In genomic region chr4:124631760-124632159, GRCh38 we compare ENCODE assay signal across 8 cellular contexts.
DNase-seq lines count a peak whose midpoint lies in the region; ATAC-seq and TF ChIP-seq lines count a peak whose summit lies in the region.

No MANE protein-coding gene starts in this region.

- in situ Hi-C loops in SK-MEL-5 (cut with HindIII; ENCODE audit: low pct_unique_long_range_greater_than_20kb, low sequenced_read_pairs), result no loop called here

- TF ChIP-seq CTCF in GM10266 (IDR thresholded peaks at IDR 0.05; ENCODE audit: control insufficient read depth, insufficient read depth, low read depth, missing control alignments), result no peak

- intact Hi-C loops in right cardiac atrium (cut with DNase I), result no loop called here

- 23% methylated on average over 1 of the region's 1 CpG for whole genome bisulfite sequencing in right cardiac atrium

- H3K9me3 ChIP-seq in right cardiac atrium (ENCODE audit: control insufficient read depth, low read length), result no peaks in the 10 kb centered on the region

- no peak overlapping the region for H3K4me3 ChIP-seq in right cardiac atrium (ENCODE audit: low read length)

- H3K4me1 ChIP-seq in right cardiac atrium (ENCODE audit: control insufficient read depth, insufficient read depth, low read length), result no peaks in the 10 kb centered on the region

- DNase-seq in NOMO-1 (lab: John Stamatoyannopoulos, UW; ENCODE audit: unreplicated experiment in 2 of 2) (peak; percentile 22 to 32), NOMO-1 treated with dmso at 0.1 percent for 144 hours (lab: John Stamatoyannopoulos, UW; ENCODE audit: unreplicated experiment) (no peak), SK-MEL-5 (ENCODE audit: low read depth, low spot score) (peak; percentile 97), right cardiac atrium (peak in 2 of 3 donors; percentile 47 to 48), NCI-H1694 treated with DMSO at 0.1 percent for 48 hours (lab: John Stamatoyannopoulos, UW) (no peak), GM10266 (ENCODE audit: extremely low spot score) (no peak)

- ATAC-seq in HG03097 (IDR thresholded peaks at IDR 0.05; ENCODE audit: low FRiP score, unreplicated experiment), result peak; percentile 93
- peak; percentile 88 to 99 for ATAC-seq in right cardiac atrium
- ATAC-seq in HG03135 (IDR thresholded peaks at IDR 0.05; ENCODE audit: unreplicated experiment), result no peak

- H3K27me3 ChIP-seq in right cardiac atrium (ENCODE audit: control insufficient read depth, insufficient read depth), result no peaks in the 10 kb centered on the region

- H3K27ac ChIP-seq in right cardiac atrium (ENCODE audit: low read length), result no peak overlapping the region

Comparison
In these comparisons a context has a peak if more than half of its experiments do, and no peak if none do; other contexts are left out.
1. DNase-seq: peak in NOMO-1 (2 of 2), SK-MEL-5 (single experiment) and right cardiac atrium (2 of 3); none in NOMO-1 treated with dmso at 0.1 percent for 144 hours (single experiment), NCI-H1694 treated with DMSO at 0.1 percent for 48 hours (single experiment) and GM10266 (single experiment).